Comparison of ENCODE assay signal across 14 cellular contexts in genomic region chr13:51426982-51427381, GRCh38.
"Had no signal": no experiment of that assay in that cellular context is flagged by ENCODE, and none has a peak within 500 bp of the region (broad histone marks: within the 10 kb centered on the region; RNA-seq: fewer than 3 reads in every experiment).

No MANE protein-coding gene starts in this region.

- ATAC-seq: activated CD4-positive, CD25-positive, alpha-beta regulatory T cell treated with anti-CD3 and anti-CD28 coated beads, Interleukin-2, amount 50 U/mL, for 24 hours; stimulated activated memory B cell treated with anti-CD40 and anti-IgM and Interleukin-4, amounts not matched to agents 10 μg/mL and 1 μg/mL and 100 μg/mL, for 72 hours had no signal

- DNase-seq: activated naive CD4-positive, alpha-beta T cell treated with anti-CD3 and anti-CD28 coated beads for 36 hours; adrenal gland; esophagus squamous epithelium; hippocampal formation; kidney glomerular epithelial cell; mesendoderm; stimulated activated CD4-positive, alpha-beta T cell treated with anti-CD3 and anti-CD28 coated beads, Interleukin-2, amount 100 ng/mL, for 48 hours had no signal

- H3K27ac ChIP-seq: adrenal gland, coronary artery, esophagus squamous epithelium, parathyroid adenoma had no signal

- H3K9ac ChIP-seq: parathyroid adenoma had no signal

- H3K4me3 ChIP-seq: adrenal gland, coronary artery, esophagus squamous epithelium had no signal

- H3K27ac Mint-ChIP-seq: activated naive CD4-positive, alpha-beta T cell treated with anti-CD3 and anti-CD28 coated beads for 36 hours; activated T-helper 1 cell treated with anti-CD3 and anti-CD28 coated beads, Interleukin-12 subunit alpha, Interleukin-12 subunit beta, Interleukin-2, Interleukin-4 antibody, amounts not matched to agents 30 ng/mL and 10 ng/mL and 1 ng/mL, durations not matched to agents 14 hours and 24 hours and 36 hours; stimulated activated memory B cell treated with anti-CD40 and anti-IgM and Interleukin-4, amounts not matched to agents 10 μg/mL and 1 μg/mL and 100 μg/mL, for 72 hours; T-helper 2 cell treated with Interferon-gamma antibody and Interleukin-4, amounts not matched to agents 5 μg/mL and 100 μg/mL, for 36 hours had no signal

- H3K9me3 ChIP-seq: adrenal gland, esophagus squamous epithelium had no signal

- H3K36me3 ChIP-seq: adrenal gland had no signal

- H2AFZ ChIP-seq: parathyroid adenoma had no signal

- H3K27me3 Mint-ChIP-seq: central memory CD8-positive, alpha-beta T cell; stimulated activated memory B cell treated with anti-CD40 and anti-IgM and Interleukin-4, amounts not matched to agents 10 μg/mL and 1 μg/mL and 100 μg/mL, for 72 hours had no signal

- H3K27me3 ChIP-seq: adrenal gland, esophagus squamous epithelium had no signal

- H3K4me3 Mint-ChIP-seq: activated naive CD4-positive, alpha-beta T cell treated with anti-CD3 and anti-CD28 coated beads for 36 hours; activated T-helper 1 cell treated with anti-CD3 and anti-CD28 coated beads, Interleukin-12 subunit alpha, Interleukin-12 subunit beta, Interleukin-2, Interleukin-4 antibody, amounts not matched to agents 30 ng/mL and 10 ng/mL and 1 ng/mL, durations not matched to agents 14 hours and 24 hours and 36 hours; stimulated activated memory B cell treated with anti-CD40 and anti-IgM and Interleukin-4, amounts not matched to agents 10 μg/mL and 1 μg/mL and 100 μg/mL, for 72 hours; T-helper 2 cell treated with Interferon-gamma antibody and Interleukin-4, amounts not matched to agents 5 μg/mL and 100 μg/mL, for 36 hours had no signal
